Comparison of ENCODE assay signal across 15 cellular contexts in genomic region chr20:36547186-36548005, GRCh38.
"Had no signal": no experiment of that assay in that cellular context is flagged by ENCODE, and none has a peak within 500 bp of the region (broad histone marks: within the 10 kb centered on the region; RNA-seq: fewer than 3 reads in every experiment).

No MANE protein-coding gene starts in this region.

- H3K4me3 Mint-ChIP-seq: activated CD4-positive, alpha-beta memory T cell treated with anti-CD3 and anti-CD28 coated beads for 36 hours; activated naive CD8-positive, alpha-beta T cell treated with anti-CD3 and anti-CD28 coated beads, Interleukin-2, amount 10 ng/mL, durations not matched to agents 7 days and 5 days; activated T-cell treated with anti-CD3 and anti-CD28 coated beads, Interleukin-2, amount 50 U/mL, for 72 hours; natural killer cell; type B pancreatic cell had no signal

- H3K27ac ChIP-seq: epithelial cell of prostate, SJSA1 had no signal

- H3K27ac Mint-ChIP-seq: activated CD4-positive, alpha-beta memory T cell treated with anti-CD3 and anti-CD28 coated beads for 36 hours; activated naive CD8-positive, alpha-beta T cell treated with anti-CD3 and anti-CD28 coated beads, Interleukin-2, amount 10 ng/mL, durations not matched to agents 7 days and 5 days; activated T-cell treated with anti-CD3 and anti-CD28 coated beads, Interleukin-2, amount 50 U/mL, for 72 hours; natural killer cell; type B pancreatic cell had no signal

- H3K4me3 ChIP-seq: mucosa of descending colon, SJSA1 had no signal

- H3K9me3 ChIP-seq: mucosa of descending colon had no signal

- H3K27me3 Mint-ChIP-seq: activated CD4-positive, alpha-beta memory T cell treated with anti-CD3 and anti-CD28 coated beads for 36 hours; activated naive CD8-positive, alpha-beta T cell treated with anti-CD3 and anti-CD28 coated beads, Interleukin-2, amount 10 ng/mL, durations not matched to agents 7 days and 5 days; type B pancreatic cell had no signal

- DNase-seq: activated CD4-positive, alpha-beta T cell treated with anti-CD3 and anti-CD28 coated beads for 1 hour; activated naive CD8-positive, alpha-beta T cell treated with anti-CD3 and anti-CD28 coated beads, Interleukin-2, amount 10 ng/mL, durations not matched to agents 7 days and 5 days; activated T-cell treated with anti-CD3 and anti-CD28 coated beads, Interleukin-2, amount 50 U/mL, for 72 hours; caudate nucleus; cortex of kidney; effector memory CD4-positive, alpha-beta T cell; left colon; mammary epithelial cell; mucosa of descending colon; natural killer cell; SW 1271 had no signal

- H3K27me3 ChIP-seq: SJSA1 had no signal

- H3K36me3 Mint-ChIP-seq: activated CD4-positive, alpha-beta memory T cell treated with anti-CD3 and anti-CD28 coated beads for 36 hours; activated naive CD8-positive, alpha-beta T cell treated with anti-CD3 and anti-CD28 coated beads, Interleukin-2, amount 10 ng/mL, durations not matched to agents 7 days and 5 days; natural killer cell; type B pancreatic cell had no signal

- ATAC-seq: activated T-cell treated with anti-CD3 and anti-CD28 coated beads, Interleukin-2, amount 50 U/mL, for 72 hours; left colon; mucosa of descending colon; natural killer cell had no signal

- H3K9me3 Mint-ChIP-seq: activated CD4-positive, alpha-beta memory T cell treated with anti-CD3 and anti-CD28 coated beads for 36 hours; activated naive CD8-positive, alpha-beta T cell treated with anti-CD3 and anti-CD28 coated beads, Interleukin-2, amount 10 ng/mL, durations not matched to agents 7 days and 5 days; activated T-cell treated with anti-CD3 and anti-CD28 coated beads, Interleukin-2, amount 50 U/mL, for 72 hours; natural killer cell; type B pancreatic cell had no signal
